ENCODE assay signal across 24 cellular contexts in the genomic region with DNA sequence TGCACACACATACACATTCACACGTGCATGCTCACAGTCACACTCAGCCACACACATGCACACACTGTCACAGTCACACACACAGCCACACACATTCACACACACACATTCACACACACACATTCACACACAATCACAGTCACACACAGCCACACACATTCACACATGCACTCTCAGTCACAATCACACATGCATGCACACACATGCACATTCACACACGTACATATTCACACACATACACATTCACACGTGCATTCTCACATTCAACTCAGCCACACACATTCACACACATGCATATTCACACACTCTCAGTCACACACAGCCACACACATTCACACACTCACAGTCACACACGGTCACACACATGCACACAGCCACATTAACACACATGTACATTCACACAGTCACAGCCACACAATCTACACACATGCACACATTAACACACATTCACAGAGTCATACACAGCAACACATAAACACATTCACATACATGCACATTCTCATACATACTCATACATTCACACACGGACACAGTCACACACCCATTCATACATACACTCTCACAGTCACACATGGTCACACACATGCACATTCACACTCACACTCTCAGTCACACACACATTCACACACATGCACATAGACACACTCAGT.
"Had no signal": no experiment of that assay in that cellular context is flagged by ENCODE, and none has a peak within 500 bp of the region (broad histone marks: within the 10 kb centered on the region; RNA-seq: fewer than 3 reads in every experiment).

No MANE protein-coding gene starts in this region.

- H3K36me3 ChIP-seq: gastrocnemius medialis, sigmoid colon, spleen, suprapubic skin, transverse colon had no signal

- H3K36me3 Mint-ChIP-seq: naive B cell; natural killer cell treated with Interleukin-12 subunit alpha and Interleukin-12 subunit beta and Interleukin-15 and Interleukin-18, amount 100 ng/mL, for 72 hours had no signal

- DNase-seq: cerebellar nuclear complex; cortex of kidney; foreskin fibroblast; gastrocnemius medialis; kidney; mesenchymal stem cell; mucosa of descending colon; naive B cell; psoas muscle; right cardiac atrium; sigmoid colon; spleen; stimulated activated CD4-positive, alpha-beta T cell treated with anti-CD3 and anti-CD28 coated beads, Interleukin-2, amount 100 ng/mL, for 48 hours; stimulated activated naive CD4-positive, alpha-beta T cell; stimulated activated naive CD8-positive, alpha-beta T cell treated with anti-CD3 and anti-CD28 coated beads, Interleukin-15, amount 100 ng/mL, for 72 hours; transverse colon had no signal

- H3K9ac ChIP-seq: parathyroid adenoma had no signal

- H3K27me3 ChIP-seq: gastrocnemius medialis, sigmoid colon, transverse colon had no signal

- ATAC-seq: esophagus mucosa; gastrocnemius medialis; left lobe of liver; mucosa of descending colon; psoas muscle; right cardiac atrium; stimulated activated naive CD8-positive, alpha-beta T cell treated with anti-CD3 and anti-CD28 coated beads, Interleukin-15, amount 100 ng/mL, for 72 hours had no signal

- H3K27me3 Mint-ChIP-seq: naive B cell; natural killer cell treated with Interleukin-12 subunit alpha and Interleukin-12 subunit beta and Interleukin-15 and Interleukin-18, amount 100 ng/mL, for 72 hours; stimulated activated naive CD8-positive, alpha-beta T cell treated with anti-CD3 and anti-CD28 coated beads, Interleukin-15, amount 100 ng/mL, for 72 hours had no signal

- H3K4me3 ChIP-seq: gastrocnemius medialis, mucosa of descending colon, psoas muscle, sigmoid colon, spleen, suprapubic skin, transverse colon had no signal

- H3K27ac ChIP-seq: epithelial cell of prostate, gastrocnemius medialis, parathyroid adenoma, psoas muscle, sigmoid colon, spleen, suprapubic skin, transverse colon had no signal

- H2AFZ ChIP-seq: parathyroid adenoma had no signal

- H3K4me1 ChIP-seq: gastrocnemius medialis, parathyroid adenoma, psoas muscle, sigmoid colon, suprapubic skin, transverse colon had no signal

- FAIRE-seq: kidney had no signal

- H3K9me3 Mint-ChIP-seq: stimulated activated naive CD8-positive, alpha-beta T cell treated with anti-CD3 and anti-CD28 coated beads, Interleukin-15, amount 100 ng/mL, for 72 hours had no signal

- H3K79me2 ChIP-seq: parathyroid adenoma had no signal

- H3K9me3 ChIP-seq: gastrocnemius medialis, psoas muscle, sigmoid colon, suprapubic skin, transverse colon had no signal

- H3K27ac Mint-ChIP-seq: mesothelial cell of epicardium; naive B cell; natural killer cell treated with Interleukin-12 subunit alpha and Interleukin-12 subunit beta and Interleukin-15 and Interleukin-18, amount 100 ng/mL, for 72 hours; stimulated activated naive CD8-positive, alpha-beta T cell treated with anti-CD3 and anti-CD28 coated beads, Interleukin-15, amount 100 ng/mL, for 72 hours had no signal

- H3K4me3 Mint-ChIP-seq: mesothelial cell of epicardium; naive B cell; natural killer cell treated with Interleukin-12 subunit alpha and Interleukin-12 subunit beta and Interleukin-15 and Interleukin-18, amount 100 ng/mL, for 72 hours; neural crest cell; stimulated activated naive CD8-positive, alpha-beta T cell treated with anti-CD3 and anti-CD28 coated beads, Interleukin-15, amount 100 ng/mL, for 72 hours had no signal

- H3K4me1 Mint-ChIP-seq: mesothelial cell of epicardium; naive B cell; neural crest cell; stimulated activated naive CD8-positive, alpha-beta T cell treated with anti-CD3 and anti-CD28 coated beads, Interleukin-15, amount 100 ng/mL, for 72 hours had no signal
